ENCODE assay signal across 8 cellular contexts in genomic region chr6:105459049-105459448, GRCh38. TPM values are rescaled to one million over a fixed set of nuclear protein-coding genes. Genes with fewer than 3 reads are reported as not detected.
A peak's percentile ranks its signal among the peaks of the same experiment; 100 is the strongest.
DNase-seq lines count a peak whose midpoint lies in the region; ATAC-seq and TF ChIP-seq lines count a peak whose summit lies in the region.

No MANE protein-coding gene starts in this region.

- peaks cover 8% of the 10 kb centered on the region for H3K4me1 ChIP-seq in neural progenitor cell

- intact Hi-C loops in cardiac septum (cut with DNase I), result no loop called here

- peaks cover 4% of the 10 kb centered on the region for H3K4me1 Mint-ChIP-seq in neural progenitor cell

- TF ChIP-seq CTCF in epithelial cell of esophagus (IDR thresholded peaks at IDR 0.05; ENCODE audit: insufficient read depth, low read depth, low read length, missing control alignments), result no peak
- no peak for TF ChIP-seq CTCF in neural progenitor cell (IDR thresholded peaks at IDR 0.05)

- no peak overlapping the region for H3K27ac Mint-ChIP-seq in neural progenitor cell

- no peaks in the 10 kb centered on the region for H3K36me3 Mint-ChIP-seq in neural progenitor cell

- no peaks in the 10 kb centered on the region for H4K20me1 ChIP-seq in neural progenitor cell (ENCODE audit: low read depth)

- H3K9me3 ChIP-seq in neural progenitor cell (ENCODE audit: low read depth), result no peaks in the 10 kb centered on the region

- H3K4me3 Mint-ChIP-seq in neural progenitor cell, result no peak overlapping the region

- H3K4me2 ChIP-seq in neural progenitor cell, result no peak overlapping the region

- H3K79me2 ChIP-seq in neural progenitor cell (ENCODE audit: low read depth), result no peaks in the 10 kb centered on the region

- H2AFZ ChIP-seq in neural progenitor cell (replicated peaks), result no peak overlapping the region

- H3K4me3 ChIP-seq in epithelial cell of esophagus (ENCODE audit: low read length), result no peak overlapping the region
- no peak overlapping the region for H3K4me3 ChIP-seq in neural progenitor cell

- peaks cover 9% of the 10 kb centered on the region for H3K9me3 Mint-ChIP-seq in neural progenitor cell

- H3K9ac ChIP-seq in neural progenitor cell, result no peak overlapping the region

- no peaks in the 10 kb centered on the region for H3K27me3 Mint-ChIP-seq in neural progenitor cell (ENCODE audit: insufficient read depth, low read depth)

- H3K27me3 ChIP-seq in neural progenitor cell, result no peaks in the 10 kb centered on the region

- H3K36me3 ChIP-seq in neural progenitor cell, result no peaks in the 10 kb centered on the region

- no peaks in the 10 kb centered on the region for H3F3A ChIP-seq in neural progenitor cell (ENCODE audit: low read depth)

- peak; percentile 86 for DNase-seq in epithelial cell of esophagus (ENCODE audit: low read depth)
- no peak for DNase-seq in neural progenitor cell (ENCODE audit: low spot score)
- no peak for DNase-seq in NCI-H1092 treated with DMSO at 0.1 percent for 48 hours (lab: John Stamatoyannopoulos, UW)
- no peak for DNase-seq in cardiac septum (ENCODE audit: low spot score)
- DNase-seq in NCI-H146 treated with DMSO at 0.1 percent for 48 hours (lab: John Stamatoyannopoulos, UW; ENCODE audit: unreplicated experiment), result no peak

- peak; percentile 90 for ATAC-seq in GM18499 (IDR thresholded peaks at IDR 0.05; ENCODE audit: insufficient read depth, unreplicated experiment)
- peak; percentile 94 for ATAC-seq in GM21360 (IDR thresholded peaks at IDR 0.05; ENCODE audit: unreplicated experiment)
- peak; percentile 95 for ATAC-seq in HG03457 (IDR thresholded peaks at IDR 0.05; ENCODE audit: unreplicated experiment)

- no peak overlapping the region for H3K27ac ChIP-seq in neural progenitor cell

RNA-seq across cellular contexts. Expression of gene PREP, which starts 56.2 kb away (rescaled TPM):
- 24.3 and 28.6 TPM in 2 replicates for total RNA-seq in neural progenitor cell (ENCODE audit: low replicate concordance)
- 26.2 TPM for total RNA-seq in cardiac septum
